In genomic region chr1:156746381-156746715, GRCh38 we compare ENCODE assay signal across 8 cellular contexts. TPM values are rescaled to one million over a fixed set of nuclear protein-coding genes. Genes with fewer than 3 reads are reported as not detected.
A peak's percentile ranks its signal among the peaks of the same experiment; 100 is the strongest.
DNase-seq lines count a peak whose midpoint lies in the region; ATAC-seq and TF ChIP-seq lines count a peak whose summit lies in the region.

No MANE protein-coding gene starts in this region.

- no peak overlapping the region for H2AFZ ChIP-seq in OCI-LY1 (ENCODE audit: low read length)

- peak overlapping the region; percentile 53; the same call in 1 of the 2 replicates for H3K4me2 ChIP-seq in OCI-LY1 (ENCODE audit: low read length)

- DNase-seq in AG09309 (ENCODE audit: low read depth): no peak
- no peak for DNase-seq in dorsolateral prefrontal cortex
- no peak for DNase-seq in HK-2 (ENCODE audit: unreplicated experiment)
- no peak for DNase-seq in activated CD4-positive, CD25-positive, alpha-beta regulatory T cell (lab: John Stamatoyannopoulos, UW)

- intact Hi-C loops in dorsolateral prefrontal cortex (cut with DNase I): no loop called here

- H3K4me3 ChIP-seq in AG09309 (ENCODE audit: control insufficient read depth, low read depth, low read length) (peak overlapping the region; percentile 52), OCI-LY1 (ENCODE audit: low read depth, low read length, poor library complexity, severe bottlenecking) (no peak overlapping the region), dorsolateral prefrontal cortex (peak overlapping the region; percentile 48 to 99 (median 93))

- H4K20me1 ChIP-seq in OCI-LY1 (ENCODE audit: insufficient read depth, low read length): no peaks in the 10 kb centered on the region

- TF ChIP-seq POLR2A in GM18505 (IDR thresholded peaks at IDR 0.05; ENCODE audit: borderline replicate concordance, extremely low read depth, insufficient read depth, insufficient read length): no peak

- H3K4me1 Mint-ChIP-seq in nephron: peaks cover 65% of the 10 kb centered on the region

- peak overlapping the region; percentile 99 for H3K27ac Mint-ChIP-seq in nephron

- H3K27me3 ChIP-seq in OCI-LY1 (ENCODE audit: insufficient read depth, low read length): no peaks in the 10 kb centered on the region
- H3K27me3 ChIP-seq in dorsolateral prefrontal cortex: no peaks in the 10 kb centered on the region

- H3K9me3 ChIP-seq in OCI-LY1 (ENCODE audit: low read length): no peaks in the 10 kb centered on the region

- H3K9me2 ChIP-seq in OCI-LY1 (ENCODE audit: low read depth, low read length): no peaks in the 10 kb centered on the region

- no peak overlapping the region for H3K9ac ChIP-seq in OCI-LY1 (ENCODE audit: low read length)

- no peaks in the 10 kb centered on the region for H3K9me3 Mint-ChIP-seq in nephron

- peak overlapping the region; percentile 92 to 97 (median 94) for H3K4me3 Mint-ChIP-seq in nephron

- no peaks in the 10 kb centered on the region for H3K27me3 Mint-ChIP-seq in nephron (ENCODE audit: low read depth)

- ATAC-seq in HG03442 (IDR thresholded peaks at IDR 0.05; ENCODE audit: unreplicated experiment) (no peak), GM18505 (IDR thresholded peaks at IDR 0.05; ENCODE audit: unreplicated experiment) (no peak)

- H3F3A ChIP-seq in OCI-LY1 (ENCODE audit: insufficient read depth, low read length): 0 out of 2 replicates have a peak, but pooled peaks cover 9% of the 10 kb centered on the region

- H3K27ac ChIP-seq in OCI-LY1 (ENCODE audit: low read depth, low read length, poor library complexity, severe bottlenecking) (peak overlapping the region; percentile 76), dorsolateral prefrontal cortex (peak overlapping the region; percentile 40 to 100 (median 98))

- peaks cover 50% of the 10 kb centered on the region for H3K4me1 ChIP-seq in OCI-LY1 (ENCODE audit: insufficient read depth, low read length, severe bottlenecking)

- TF ChIP-seq CTCF in AG09309 (IDR thresholded peaks at IDR 0.05; ENCODE audit: control insufficient read depth, insufficient read depth, low read depth, low read length, missing control alignments) (no peak), OCI-LY1 (IDR thresholded peaks at IDR 0.05; ENCODE audit: low read length) (no peak), dorsolateral prefrontal cortex (IDR thresholded peaks at IDR 0.05 in 54 of 56, conservative IDR thresholded peaks at IDR 0.05 in 2 of 56; ENCODE audit: low read depth in 1 of 56, partially characterized antibody in 56 of 56) (no peak), nephron (IDR thresholded peaks at IDR 0.05; ENCODE audit: unreplicated experiment in 3 of 3) (no peak)

- peaks cover 53% of the 10 kb centered on the region for H3K79me2 ChIP-seq in OCI-LY1 (ENCODE audit: insufficient read depth, low read length)

- H3K36me3 ChIP-seq in OCI-LY1 (ENCODE audit: insufficient read depth, low read length): peaks cover 56% of the 10 kb centered on the region

- H3K36me3 Mint-ChIP-seq in nephron (ENCODE audit: low read depth): peaks cover 19% of the 10 kb centered on the region

RNA-seq across cellular contexts. Expression of gene HDGF, which starts 5.1 kb away (rescaled TPM):
- 100 to 1,000 TPM in 98 of 120 experiments, 10 to 100 TPM in 22; 83.7 to 170 (median 109) TPM for total RNA-seq in dorsolateral prefrontal cortex

RNA-seq across cellular contexts. Expression of gene MRPL24, which starts 5.5 kb away (rescaled TPM):
- total RNA-seq in dorsolateral prefrontal cortex: 10 to 100 TPM; 38.0 to 78.2 (median 53.2) TPM

RNA-seq across cellular contexts. Expression of gene ISG20L2, which starts 17.8 kb away (rescaled TPM):
- 10 to 100 TPM; 16.3 to 48.9 (median 30.2) TPM for total RNA-seq in dorsolateral prefrontal cortex

RNA-seq across cellular contexts. Expression of gene METTL25B, which starts 18.1 kb away (rescaled TPM):
- 10 to 100 TPM; 18.8 to 53.1 (median 32.3) TPM for total RNA-seq in dorsolateral prefrontal cortex

RNA-seq across cellular contexts. Expression of gene PRCC, which starts 21.0 kb away (rescaled TPM):
- 10 to 100 TPM; 46.7 to 90.4 (median 66.7) TPM for total RNA-seq in dorsolateral prefrontal cortex
